Comparison of ENCODE assay signal across 19 cellular contexts in the genomic region with DNA sequence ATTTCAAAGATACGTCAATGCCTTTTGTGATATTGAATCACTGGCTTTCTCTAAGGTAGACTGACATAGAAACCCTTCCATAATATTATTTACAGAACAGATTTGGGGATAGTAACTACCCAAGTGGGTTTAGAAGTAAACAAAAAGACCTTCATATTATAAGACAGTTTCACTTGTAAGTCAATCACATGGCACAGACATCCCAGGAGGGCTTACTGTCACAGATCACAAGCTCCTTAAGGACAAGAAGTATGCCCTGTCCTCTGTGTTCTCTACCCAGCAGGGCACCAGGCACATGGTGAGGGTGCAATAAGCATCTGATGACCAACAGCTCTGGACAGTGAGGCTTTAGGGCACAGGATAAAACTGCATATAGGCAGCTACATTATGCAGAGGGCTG.
"Had no signal": no experiment of that assay in that cellular context is flagged by ENCODE, and none has a peak within 500 bp of the region (broad histone marks: within the 10 kb centered on the region; RNA-seq: fewer than 3 reads in every experiment).

No MANE protein-coding gene starts in this region.

- H3K9me3 Mint-ChIP-seq: naive thymus-derived CD8-positive, alpha-beta T cell; stimulated activated memory B cell treated with anti-CD40 and anti-IgM and Interleukin-4, amounts not matched to agents 10 μg/mL and 1 μg/mL and 100 μg/mL, for 72 hours; stimulated activated naive CD8-positive, alpha-beta T cell treated with anti-CD3 and anti-CD28 coated beads, Interleukin-15, Interleukin-2, amounts not matched to agents 100 ng/mL and 50 ng/mL, for 24 hours had no signal

- H3K4me1 ChIP-seq: gastrocnemius medialis, transverse colon had no signal

- H3K4me3 ChIP-seq: gastrocnemius medialis, heart right ventricle, mucosa of descending colon, ovary, thoracic aorta, transverse colon had no signal

- H3K27ac Mint-ChIP-seq: progenitor cell of endocrine pancreas; stimulated activated memory B cell treated with anti-CD40 and anti-IgM and Interleukin-4, amounts not matched to agents 10 μg/mL and 1 μg/mL and 100 μg/mL, for 72 hours; stimulated activated naive CD8-positive, alpha-beta T cell treated with anti-CD3 and anti-CD28 coated beads, Interleukin-15, Interleukin-2, amounts not matched to agents 100 ng/mL and 50 ng/mL, for 24 hours had no signal

- H3K9me3 ChIP-seq: gastrocnemius medialis, heart right ventricle, mucosa of descending colon, ovary, thoracic aorta, transverse colon had no signal

- DNase-seq: cortex of kidney; effector memory CD4-positive, alpha-beta T cell; gastrocnemius medialis; heart right ventricle; hypothalamus; kidney glomerular epithelial cell; mammary epithelial cell; mucosa of descending colon; naive thymus-derived CD8-positive, alpha-beta T cell; ovary; right cardiac atrium; stimulated activated CD4-positive, alpha-beta T cell treated with anti-CD3 and anti-CD28 coated beads, Interleukin-4, amount 100 ng/mL, for 24 hours; transverse colon had no signal

- ATAC-seq: esophagus mucosa; gastrocnemius medialis; heart right ventricle; left lobe of liver; mucosa of descending colon; naive thymus-derived CD8-positive, alpha-beta T cell; right cardiac atrium; stimulated activated memory B cell treated with anti-CD40 and anti-IgM and Interleukin-4, amounts not matched to agents 10 μg/mL and 1 μg/mL and 100 μg/mL, for 72 hours had no signal

- H3K4me3 Mint-ChIP-seq: naive thymus-derived CD8-positive, alpha-beta T cell; stimulated activated memory B cell treated with anti-CD40 and anti-IgM and Interleukin-4, amounts not matched to agents 10 μg/mL and 1 μg/mL and 100 μg/mL, for 72 hours; stimulated activated naive CD8-positive, alpha-beta T cell treated with anti-CD3 and anti-CD28 coated beads, Interleukin-15, Interleukin-2, amounts not matched to agents 100 ng/mL and 50 ng/mL, for 24 hours had no signal

- H3K27me3 Mint-ChIP-seq: naive thymus-derived CD8-positive, alpha-beta T cell; progenitor cell of endocrine pancreas; stimulated activated memory B cell treated with anti-CD40 and anti-IgM and Interleukin-4, amounts not matched to agents 10 μg/mL and 1 μg/mL and 100 μg/mL, for 72 hours; stimulated activated naive CD8-positive, alpha-beta T cell treated with anti-CD3 and anti-CD28 coated beads, Interleukin-15, Interleukin-2, amounts not matched to agents 100 ng/mL and 50 ng/mL, for 24 hours had no signal

- H3K27me3 ChIP-seq: gastrocnemius medialis, heart right ventricle, ovary, transverse colon had no signal

- H3K27ac ChIP-seq: gastrocnemius medialis, heart right ventricle, ovary, thoracic aorta, transverse colon had no signal

- H3K36me3 ChIP-seq: ovary, thoracic aorta had no signal
